ENCODE assay signal across 16 cellular contexts in genomic region chr16:11144122-11144521, GRCh38.
DNase-seq lines count a peak whose midpoint lies in the region; ATAC-seq and TF ChIP-seq lines count a peak whose summit lies in the region.
"Had no signal": no experiment of that assay in that cellular context is flagged by ENCODE, and none has a peak within 500 bp of the region (broad histone marks: within the 10 kb centered on the region; RNA-seq: fewer than 3 reads in every experiment).

No MANE protein-coding gene starts in this region.

- TF ChIP-seq POLR2A in vagina (IDR thresholded peaks at IDR 0.05): no peak

- H3K27me3 Mint-ChIP-seq in natural killer cell treated with Interleukin-12 subunit alpha and Interleukin-12 subunit beta and Interleukin-15 and Interleukin-18, amount 100 ng/mL, for 72 hours: no peaks in the 10 kb centered on the region
- no peaks in the 10 kb centered on the region for H3K27me3 Mint-ChIP-seq in natural killer cell (ENCODE audit: low read depth in 2 of 2)
- peaks cover 1% of the 10 kb centered on the region for H3K27me3 Mint-ChIP-seq in glutamatergic neuron (ENCODE audit: unreplicated experiment)
- H3K27me3 Mint-ChIP-seq: CD4-positive, alpha-beta memory T cell had no signal

- H2BK15ac ChIP-seq in neuronal stem cell (ENCODE audit: low read length): no peak overlapping the region

- POLR2A ChIA-PET in PC-9 (lab: Charles Lee; ENCODE audit: unreplicated experiment): no interaction called here

- H3K36me3 ChIP-seq in neuronal stem cell (replicated peaks in 1 of 2; ENCODE audit: control insufficient read depth in 2 of 2, insufficient read depth in 2 of 2, low read length in 2 of 2) (no peaks in the 10 kb centered on the region), vagina (no peaks in the 10 kb centered on the region), PC-9 (ENCODE audit: low read depth) (no peaks in the 10 kb centered on the region)
- H3K36me3 ChIP-seq: HAP-1, SJSA1 had no signal

- H3K4me1 ChIP-seq in neuronal stem cell (ENCODE audit: control insufficient read depth in 2 of 2, insufficient read depth in 1 of 2, low read depth in 1 of 2, low read length in 2 of 2): peaks cover 6 to 11% of the 10 kb centered on the region in 2 donors
- H3K4me1 ChIP-seq in vagina: no peaks in the 10 kb centered on the region
- H3K4me1 ChIP-seq in PC-9 (replicated peaks; ENCODE audit: insufficient read depth): peaks cover 8% of the 10 kb centered on the region
- H3K4me1 ChIP-seq: HAP-1 had no signal

- H3K9me3 Mint-ChIP-seq in natural killer cell treated with Interleukin-12 subunit alpha and Interleukin-12 subunit beta and Interleukin-15 and Interleukin-18, amount 100 ng/mL, for 72 hours: no peaks in the 10 kb centered on the region
- H3K9me3 Mint-ChIP-seq in natural killer cell: no peaks in the 10 kb centered on the region
- H3K9me3 Mint-ChIP-seq in glutamatergic neuron (ENCODE audit: unreplicated experiment): peaks cover 6% of the 10 kb centered on the region
- H3K9me3 Mint-ChIP-seq: CD4-positive, alpha-beta memory T cell had no signal

- no peak overlapping the region for H3K4ac ChIP-seq in neuronal stem cell (ENCODE audit: low read length)

- H3K36me3 Mint-ChIP-seq in natural killer cell treated with Interleukin-12 subunit alpha and Interleukin-12 subunit beta and Interleukin-15 and Interleukin-18, amount 100 ng/mL, for 72 hours: no peaks in the 10 kb centered on the region
- H3K36me3 Mint-ChIP-seq in natural killer cell (no peaks in the 10 kb centered on the region), glutamatergic neuron (ENCODE audit: unreplicated experiment) (no peaks in the 10 kb centered on the region)

- no TSS peak for BruUV-seq in PC-9 (replicated peaks; lab: Mats Ljungman, UMichigan)

- H2AK5ac ChIP-seq in neuronal stem cell (ENCODE audit: low read depth, low read length): no peak overlapping the region

- no peak overlapping the region for H4K91ac ChIP-seq in neuronal stem cell (ENCODE audit: low read depth, low read length, poor library complexity)

- no peak overlapping the region for H2BK5ac ChIP-seq in neuronal stem cell (ENCODE audit: low read length)

- H3K79me1 ChIP-seq in neuronal stem cell (ENCODE audit: low read depth, low read length): no peaks in the 10 kb centered on the region

- no peak for ATAC-seq in natural killer cell treated with Interleukin-12 subunit alpha and Interleukin-12 subunit beta and Interleukin-15 and Interleukin-18, amount 100 ng/mL, for 72 hours
- ATAC-seq in natural killer cell (no peak), GM21825 (IDR thresholded peaks at IDR 0.05; ENCODE audit: unreplicated experiment) (no peak), GM19397 (IDR thresholded peaks at IDR 0.05; ENCODE audit: unreplicated experiment) (no peak)

- no peak overlapping the region for H4K8ac ChIP-seq in neuronal stem cell (ENCODE audit: low read depth, low read length)

- no peaks in the 10 kb centered on the region for H3K9me3 ChIP-seq in neuronal stem cell (replicated peaks in 1 of 2; ENCODE audit: control insufficient read depth in 2 of 2, insufficient read depth in 1 of 2, low read depth in 1 of 2, low read length in 2 of 2)
- no peaks in the 10 kb centered on the region for H3K9me3 ChIP-seq in vagina
- no peaks in the 10 kb centered on the region for H3K9me3 ChIP-seq in PC-9 (ENCODE audit: insufficient read depth, low read depth)
- H3K9me3 ChIP-seq: HAP-1, MG63, SJSA1 had no signal

- no peak overlapping the region for H2BK120ac ChIP-seq in neuronal stem cell (ENCODE audit: low read depth, low read length)

- TF ChIP-seq CTCF in natural killer cell (IDR thresholded peaks at IDR 0.05) (no peak), glutamatergic neuron (IDR thresholded peaks at IDR 0.05; ENCODE audit: partially characterized antibody, unreplicated experiment) (no peak), vagina (IDR thresholded peaks at IDR 0.05) (no peak), PC-9 (conservative IDR thresholded peaks at IDR 0.05) (no peak)

- H3K79me2 ChIP-seq in PC-9 (ENCODE audit: low read depth): no peaks in the 10 kb centered on the region

- intact Hi-C loops in natural killer cell (cut with micrococcal nuclease): no loop called here
- intact Hi-C loops in vagina (cut with DNase I): no loop called here
- intact Hi-C loops in PC-9 (cut with micrococcal nuclease; ENCODE audit: unreplicated experiment): no loop called here

- H3K4me2 ChIP-seq in neuronal stem cell (ENCODE audit: insufficient read depth, low read length, poor library complexity, severe bottlenecking) (no peak overlapping the region), PC-9 (no peak overlapping the region)

- CTCF ChIA-PET in PC-9 (lab: Charles Lee): interaction anchor here (0.6 kb wide), 1 partner anchor 503 kb away, joined by 8 read pairs; no protein-coding TSS in a partner anchor

- H3K9ac ChIP-seq in neuronal stem cell (ENCODE audit: low read depth, low read length, poor library complexity): no peak overlapping the region

- WGBS in neuronal stem cell (ENCODE audit: extremely low coverage in 2 of 2, insufficient read length in 2 of 2, insufficient replicate concordance in 1 of 2), 2 donors: no CpG with 5 or more reads among the region's 4 CpGs

- H3K4me1 Mint-ChIP-seq in natural killer cell treated with Interleukin-12 subunit alpha and Interleukin-12 subunit beta and Interleukin-15 and Interleukin-18, amount 100 ng/mL, for 72 hours (ENCODE audit: low read depth in 2 of 2): peaks cover 25 to 51% of the 10 kb centered on the region in 2 donors
- H3K4me1 Mint-ChIP-seq in natural killer cell (peaks cover 23 to 30% of the 10 kb centered on the region in 2 donors), glutamatergic neuron (ENCODE audit: low read depth, unreplicated experiment) (peaks cover 41% of the 10 kb centered on the region)

- DNase-seq in natural killer cell treated with Interleukin-12 subunit alpha and Interleukin-12 subunit beta and Interleukin-15 and Interleukin-18, amount 100 ng/mL, for 72 hours (ENCODE audit: low spot score): no peak
- DNase-seq in natural killer cell (no peak), glutamatergic neuron (no peak), neuronal stem cell (ENCODE audit: low spot score) (no peak), vagina (ENCODE audit: extremely low spot score in 2 of 2) (no peak), PC-9 (no peak)
- DNase-seq: C1 segment of cervical spinal cord; CD4-positive, alpha-beta memory T cell; GOT3; MG63; NCI-H446; NCI-H774 had no signal

- H3K23ac ChIP-seq in neuronal stem cell (ENCODE audit: low read depth, low read length, poor library complexity): no peak overlapping the region

- no peaks in the 10 kb centered on the region for H3K27me3 ChIP-seq in neuronal stem cell (ENCODE audit: control insufficient read depth in 3 of 3, insufficient read depth in 3 of 3, low read depth in 1 of 3, low read length in 3 of 3)
- H3K27me3 ChIP-seq in vagina: no peaks in the 10 kb centered on the region
- no peaks in the 10 kb centered on the region for H3K27me3 ChIP-seq in PC-9 (ENCODE audit: insufficient read depth, low read depth)
- H3K27me3 ChIP-seq: MG63, SJSA1 had no signal

- H3K14ac ChIP-seq in neuronal stem cell (ENCODE audit: low read length): no peak overlapping the region

- peak overlapping the region; percentile 6 for H3K18ac ChIP-seq in neuronal stem cell (ENCODE audit: low read length)

- no peak overlapping the region for H2BK12ac ChIP-seq in neuronal stem cell (ENCODE audit: low read length)

- no peaks in the 10 kb centered on the region for H4K20me1 ChIP-seq in PC-9 (ENCODE audit: insufficient read depth)

- H3K4me3 ChIP-seq in neuronal stem cell (ENCODE audit: low read length in 2 of 2): no peak overlapping the region
- no peak overlapping the region for H3K4me3 ChIP-seq in vagina
- H3K4me3 ChIP-seq in PC-9: no peak overlapping the region
- H3K4me3 ChIP-seq: HAP-1, MG63, SJSA1 had no signal

- H2AFZ ChIP-seq in neuronal stem cell (ENCODE audit: low read length): no peak overlapping the region
- H2AFZ ChIP-seq in PC-9: no peak overlapping the region

- H3F3A ChIP-seq in PC-9 (ENCODE audit: insufficient read depth, low read depth): no peaks in the 10 kb centered on the region

- H3K27ac ChIP-seq in neuronal stem cell (replicated peaks; ENCODE audit: low read length) (no peak overlapping the region), vagina (peak overlapping the region; percentile 28), PC-9 (no peak overlapping the region)
- H3K27ac ChIP-seq: SJSA1 had no signal

- H3K27ac Mint-ChIP-seq in natural killer cell treated with Interleukin-12 subunit alpha and Interleukin-12 subunit beta and Interleukin-15 and Interleukin-18, amount 100 ng/mL, for 72 hours: peak overlapping the region; percentile 11 to 41
- no peak overlapping the region for H3K27ac Mint-ChIP-seq in natural killer cell
- peak overlapping the region; percentile 84 for H3K27ac Mint-ChIP-seq in glutamatergic neuron (ENCODE audit: unreplicated experiment)

- no peaks in the 10 kb centered on the region for H3K9me2 ChIP-seq in PC-9 (ENCODE audit: insufficient read depth)

- no peak overlapping the region for H3K4me3 Mint-ChIP-seq in natural killer cell treated with Interleukin-12 subunit alpha and Interleukin-12 subunit beta and Interleukin-15 and Interleukin-18, amount 100 ng/mL, for 72 hours
- no peak overlapping the region for H3K4me3 Mint-ChIP-seq in natural killer cell
- H3K4me3 Mint-ChIP-seq in glutamatergic neuron (ENCODE audit: unreplicated experiment): no peak overlapping the region
- H3K4me3 Mint-ChIP-seq: CD4-positive, alpha-beta memory T cell had no signal

Comparison
In these comparisons a context has a peak if more than half of its experiments do, and no peak if none do; other contexts are left out.
1. H3K27ac Mint-ChIP-seq: peak in natural killer cell treated with Interleukin-12 subunit alpha and Interleukin-12 subunit beta and Interleukin-15 and Interleukin-18, amount 100 ng/mL, for 72 hours (2 of 2) and glutamatergic neuron (single experiment); none in natural killer cell (0 of 2).